Comparison of ENCODE assay signal across 1 cellular context in the genomic region with DNA sequence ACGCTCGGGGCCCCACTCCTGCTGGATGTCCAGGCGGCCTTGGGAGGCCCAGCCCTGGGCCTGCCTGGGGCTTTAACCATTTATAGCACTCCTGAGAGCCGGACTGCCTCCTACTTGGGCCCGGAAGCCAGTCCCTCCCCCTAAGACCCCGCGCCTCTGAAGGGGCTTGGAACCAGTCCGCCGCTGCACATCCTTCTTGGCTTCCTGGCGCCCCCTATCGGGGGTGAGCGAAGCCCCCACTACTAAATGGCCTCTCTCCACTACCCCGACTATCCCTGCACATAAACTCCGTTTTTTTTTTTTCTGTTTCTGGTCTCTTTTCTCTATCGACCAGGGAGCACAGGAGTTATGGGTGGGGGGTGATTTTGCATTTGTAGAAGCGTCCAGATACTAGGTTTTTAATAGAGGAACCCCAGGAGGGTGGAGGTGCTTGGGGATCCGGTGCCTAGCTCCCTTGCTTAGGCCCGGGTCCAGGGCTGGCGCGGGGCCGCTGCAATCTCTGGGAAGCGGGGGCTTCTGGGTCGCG.
TF ChIP-seq lines count a peak whose summit lies in the region.

No MANE protein-coding gene starts in this region.

TF ChIP-seq in IMR-90, 13 proteins besides CTCF, POLR2A, EP300 and RAD21:
- TF ChIP-seq MAFK (IDR thresholded peaks at IDR 0.05; ENCODE audit: low read depth, low read length) (no peak), MXI1 (IDR thresholded peaks at IDR 0.05; ENCODE audit: borderline replicate concordance, low read depth, low read length) (no peak), SMC3 (IDR thresholded peaks at IDR 0.05; ENCODE audit: low read depth, low read length) (no peak), RCOR1 (IDR thresholded peaks at IDR 0.05; ENCODE audit: insufficient replicate concordance, low read length) (no peak), MAZ (IDR thresholded peaks at IDR 0.05; ENCODE audit: borderline replicate concordance, low read depth, low read length) (no peak), CEBPB (IDR thresholded peaks at IDR 0.05; ENCODE audit: low read depth, low read length) (no peak), NFE2L2 (IDR thresholded peaks at IDR 0.05; ENCODE audit: low read depth, low read length) (no peak), BHLHE40 (IDR thresholded peaks at IDR 0.05; ENCODE audit: low read depth, low read length) (no peak)
- TF ChIP-seq, protein P1, sequence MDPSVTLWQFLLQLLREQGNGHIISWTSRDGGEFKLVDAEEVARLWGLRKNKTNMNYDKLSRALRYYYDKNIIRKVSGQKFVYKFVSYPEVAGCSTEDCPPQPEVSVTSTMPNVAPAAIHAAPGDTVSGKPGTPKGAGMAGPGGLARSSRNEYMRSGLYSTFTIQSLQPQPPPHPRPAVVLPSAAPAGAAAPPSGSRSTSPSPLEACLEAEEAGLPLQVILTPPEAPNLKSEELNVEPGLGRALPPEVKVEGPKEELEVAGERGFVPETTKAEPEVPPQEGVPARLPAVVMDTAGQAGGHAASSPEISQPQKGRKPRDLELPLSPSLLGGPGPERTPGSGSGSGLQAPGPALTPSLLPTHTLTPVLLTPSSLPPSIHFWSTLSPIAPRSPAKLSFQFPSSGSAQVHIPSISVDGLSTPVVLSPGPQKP (IDR thresholded peaks at IDR 0.05; ENCODE audit: borderline replicate concordance, low read depth, low read length): no peak
